In genomic region chr15:78077053-78077859, GRCh38 we compare ENCODE assay signal across 8 cellular contexts. TPM values are rescaled to one million over a fixed set of nuclear protein-coding genes. Genes with fewer than 3 reads are reported as not detected.
DNase-seq lines count a peak whose midpoint lies in the region; ATAC-seq and TF ChIP-seq lines count a peak whose summit lies in the region.

TBC1D2B (minus strand) TSS chr15:78077711; CDS start chr15:78077652, 59 bp downstream.

- peak; percentile 62 for ATAC-seq in HG03039 (IDR thresholded peaks at IDR 0.05; ENCODE audit: unreplicated experiment)

- no peaks in the 10 kb centered on the region for H3K9me3 ChIP-seq in mononuclear cell (ENCODE audit: low read depth, low read length)

- no peak within 1 kb of the TSS for H3K27ac Mint-ChIP-seq in endothelial cell (ENCODE audit: unreplicated experiment)

- no peak for TF ChIP-seq CTCF in endothelial cell (IDR thresholded peaks at IDR 0.05; ENCODE audit: unreplicated experiment)

- H3K9me3 Mint-ChIP-seq in endothelial cell (ENCODE audit: unreplicated experiment) = no peaks in the 10 kb centered on the region

- H3K27me3 ChIP-seq in mononuclear cell (ENCODE audit: insufficient read depth, low read length) = no peaks in the 10 kb centered on the region

- peaks cover 4% of the 10 kb centered on the region for H3K27me3 Mint-ChIP-seq in endothelial cell (ENCODE audit: unreplicated experiment)

- H3K4me1 ChIP-seq in mononuclear cell (ENCODE audit: insufficient read depth, low read length) = peaks cover 49% of the 10 kb centered on the region

- H3K4me3 ChIP-seq in mononuclear cell (ENCODE audit: low read length) = peak within 1 kb of the TSS; percentile 80

- DNase-seq in SIG-M5 treated with dmso at 0.1 percent for 504 hours (lab: John Stamatoyannopoulos, UW; ENCODE audit: unreplicated experiment) = peak; percentile 37
- DNase-seq in SIG-M5 (lab: John Stamatoyannopoulos, UW) = no peak
- DNase-seq in NCI-H748 (lab: John Stamatoyannopoulos, UW; ENCODE audit: unreplicated experiment) = peak; percentile 75
- peak; percentile 44 for DNase-seq in activated CD8-positive, alpha-beta memory T cell treated with anti-CD3 and anti-CD28 coated beads, Interleukin-2, amount 50 U/mL, for 24 hours (ENCODE audit: extremely low read depth)
- peak; percentile 67 for DNase-seq in endothelial cell (ENCODE audit: low spot score)
- peak; percentile 66 for DNase-seq in stimulated activated CD8-positive, alpha-beta memory T cell treated with anti-CD3 and anti-CD28 coated beads, Interleukin-4, amount 100 ng/mL, for 24 hours (ENCODE audit: low read depth)

- peak within 1 kb of the TSS; percentile 96 for H3K4me3 Mint-ChIP-seq in endothelial cell (ENCODE audit: unreplicated experiment)

- H3K4me1 Mint-ChIP-seq in endothelial cell (ENCODE audit: unreplicated experiment) = peaks cover 21% of the 10 kb centered on the region

- peaks cover 4% of the 10 kb centered on the region for H3K36me3 Mint-ChIP-seq in endothelial cell (ENCODE audit: low read depth, unreplicated experiment)

RNA-seq across cellular contexts. Expression of gene TBC1D2B, which starts in this region (rescaled TPM):
- total RNA-seq in endothelial cell (ENCODE audit: unreplicated experiment) (13.8 TPM), mononuclear cell (38.1 TPM)
